11 cellular contexts compared by ENCODE assay signal in genomic region chrX:16239211-16239610, GRCh38.
DNase-seq lines count a peak whose midpoint lies in the region; ATAC-seq lines count a peak whose summit lies in the region.
"Had no signal": no experiment of that assay in that cellular context is flagged by ENCODE, and none has a peak within 500 bp of the region (broad histone marks: within the 10 kb centered on the region; RNA-seq: fewer than 3 reads in every experiment).

No MANE protein-coding gene starts in this region.

- DNase-seq in activated T-cell treated with anti-CD3 and anti-CD28 coated beads, Interleukin-2, amount 50 U/mL, for 72 hours = peak; percentile 47 to 52
- DNase-seq in activated T-cell treated with anti-CD3 and anti-CD28 coated beads, Interleukin-2, amount 50 U/mL, for 1 hour = no peak
- DNase-seq in astrocyte of the hippocampus (ENCODE audit: low read depth, low spot score) (peak; percentile 94), left colon (no peak), hypothalamus (lab: John Stamatoyannopoulos, UW) (no peak)
- peak; percentile 3 for DNase-seq in stimulated activated naive CD8-positive, alpha-beta T cell treated with anti-CD3 and anti-CD28 coated beads, Interleukin-15, Interleukin-2, amounts not matched to agents 100 U/mL and 50 U/mL, for 24 hours
- no peak for DNase-seq in stimulated activated naive CD4-positive, alpha-beta T cell (lab: John Stamatoyannopoulos, UW)
- DNase-seq: H7, NCI-H510A treated with DMSO at 0.1 percent for 48 hours had no signal

- H3K4me1 Mint-ChIP-seq in activated T-cell treated with anti-CD3 and anti-CD28 coated beads, Interleukin-2, amount 50 U/mL, for 72 hours (ENCODE audit: low read depth) = peaks cover 9% of the 10 kb centered on the region
- H3K4me1 Mint-ChIP-seq: nephron had no signal

- peak; percentile 92 to 94 for ATAC-seq in activated T-cell treated with anti-CD3 and anti-CD28 coated beads, Interleukin-2, amount 50 U/mL, for 72 hours (replicated peaks in 1 of 2)
- ATAC-seq in HG03103 (IDR thresholded peaks at IDR 0.05; ENCODE audit: low read depth, unreplicated experiment) (peak; percentile 52), left colon (no peak)
- ATAC-seq in stimulated activated naive CD8-positive, alpha-beta T cell treated with anti-CD3 and anti-CD28 coated beads, Interleukin-15, Interleukin-2, amounts not matched to agents 100 U/mL and 50 U/mL, for 24 hours = peak; percentile 55

- H3K9me3 Mint-ChIP-seq in activated T-cell treated with anti-CD3 and anti-CD28 coated beads, Interleukin-2, amount 50 U/mL, for 72 hours = no peaks in the 10 kb centered on the region

- H3K27ac Mint-ChIP-seq in activated T-cell treated with anti-CD3 and anti-CD28 coated beads, Interleukin-2, amount 50 U/mL, for 72 hours = no peak overlapping the region
- H3K27ac Mint-ChIP-seq: nephron had no signal

- H3K4me3 Mint-ChIP-seq in activated T-cell treated with anti-CD3 and anti-CD28 coated beads, Interleukin-2, amount 50 U/mL, for 72 hours = peak overlapping the region in 1 of 2 donors; percentile 60
- H3K4me3 Mint-ChIP-seq: nephron had no signal

- intact Hi-C loops in left colon (cut with DNase I, micrococcal nuclease) = no loop called here

- no peaks in the 10 kb centered on the region for H3K36me3 Mint-ChIP-seq in activated T-cell treated with anti-CD3 and anti-CD28 coated beads, Interleukin-2, amount 50 U/mL, for 72 hours (ENCODE audit: insufficient read depth in 2 of 2)

- H3K27me3 Mint-ChIP-seq in activated T-cell treated with anti-CD3 and anti-CD28 coated beads, Interleukin-2, amount 50 U/mL, for 72 hours (ENCODE audit: low read depth) = peaks cover 43% of the 10 kb centered on the region

Comparison
In these comparisons a context has a peak if more than half of its experiments do, and no peak if none do; other contexts are left out.
1. DNase-seq: peak in activated T-cell treated with anti-CD3 and anti-CD28 coated beads, Interleukin-2, amount 50 U/mL, for 72 hours (2 of 2), astrocyte of the hippocampus (single experiment) and stimulated activated naive CD8-positive, alpha-beta T cell treated with anti-CD3 and anti-CD28 coated beads, Interleukin-15, Interleukin-2, amounts not matched to agents 100 U/mL and 50 U/mL, for 24 hours (single experiment); none in activated T-cell treated with anti-CD3 and anti-CD28 coated beads, Interleukin-2, amount 50 U/mL, for 1 hour (single experiment), left colon (0 of 2), hypothalamus (0 of 51) and stimulated activated naive CD4-positive, alpha-beta T cell (0 of 6).